In genomic region chr12:53005986-53006809, GRCh38 we compare ENCODE assay signal across 8 cellular contexts. TPM values are rescaled to one million over a fixed set of nuclear protein-coding genes. Genes with fewer than 3 reads are reported as not detected.
DNase-seq lines count a peak whose midpoint lies in the region; FAIRE-seq and TF ChIP-seq lines count a peak whose summit lies in the region.

A gene with protein sequence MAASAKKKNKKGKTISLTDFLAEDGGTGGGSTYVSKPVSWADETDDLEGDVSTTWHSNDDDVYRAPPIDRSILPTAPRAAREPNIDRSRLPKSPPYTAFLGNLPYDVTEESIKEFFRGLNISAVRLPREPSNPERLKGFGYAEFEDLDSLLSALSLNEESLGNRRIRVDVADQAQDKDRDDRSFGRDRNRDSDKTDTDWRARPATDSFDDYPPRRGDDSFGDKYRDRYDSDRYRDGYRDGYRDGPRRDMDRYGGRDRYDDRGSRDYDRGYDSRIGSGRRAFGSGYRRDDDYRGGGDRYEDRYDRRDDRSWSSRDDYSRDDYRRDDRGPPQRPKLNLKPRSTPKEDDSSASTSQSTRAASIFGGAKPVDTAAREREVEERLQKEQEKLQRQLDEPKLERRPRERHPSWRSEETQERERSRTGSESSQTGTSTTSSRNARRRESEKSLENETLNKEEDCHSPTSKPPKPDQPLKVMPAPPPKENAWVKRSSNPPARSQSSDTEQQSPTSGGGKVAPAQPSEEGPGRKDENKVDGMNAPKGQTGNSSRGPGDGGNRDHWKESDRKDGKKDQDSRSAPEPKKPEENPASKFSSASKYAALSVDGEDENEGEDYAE (plus strand): TSS chr12:53006456. CDS start chr12:53006484, 28 bp downstream.

- H3K9me3 ChIP-seq in SK-N-MC (ENCODE audit: low read depth, low read length) (no peaks in the 10 kb centered on the region), neutrophil (no peaks in the 10 kb centered on the region)

- H3K4me3 ChIP-seq in NB4 (ENCODE audit: low read depth, low read length) (peak within 1 kb of the TSS; percentile 88), SK-N-MC (peak within 1 kb of the TSS; percentile 98), neutrophil (ENCODE audit: low read depth in 1 of 2, low read length in 1 of 2) (peak within 1 kb of the TSS; percentile 99 to 100)

- H3K9me3 Mint-ChIP-seq in HFFc6, result no peaks in the 10 kb centered on the region
- H3K9me3 Mint-ChIP-seq in activated naive CD4-positive, alpha-beta T cell treated with anti-CD3 and anti-CD28 coated beads, Interleukin-2, amount 10 ng/mL, durations not matched to agents 7 days and 5 days, result no peaks in the 10 kb centered on the region

- H3K36me3 Mint-ChIP-seq in HFFc6 (ENCODE audit: low read depth), result peaks cover 32% of the 10 kb centered on the region
- H3K36me3 Mint-ChIP-seq in activated naive CD4-positive, alpha-beta T cell treated with anti-CD3 and anti-CD28 coated beads, Interleukin-2, amount 10 ng/mL, durations not matched to agents 7 days and 5 days, result peaks cover 30% of the 10 kb centered on the region

- DNase-seq in GM04503 (ENCODE audit: low read depth) (peak; percentile 94), HFFc6 (peak; percentile 99), NB4 (ENCODE audit: low read depth) (peak; percentile 100), SK-N-MC (ENCODE audit: low read depth, low spot score) (peak; percentile 97), frontal cortex (ENCODE audit: low spot score in 2 of 2) (peak; percentile 85 to 96), substantia nigra (lab: John Stamatoyannopoulos, UW) (peak; percentile 80 to 100 (median 99))
- DNase-seq in activated naive CD4-positive, alpha-beta T cell treated with anti-CD3 and anti-CD28 coated beads, Interleukin-2, amount 10 ng/mL, durations not matched to agents 7 days and 5 days, result peak; percentile 100

- TF ChIP-seq CTCF in HFFc6 (IDR thresholded peaks at IDR 0.05), result no peak
- TF ChIP-seq CTCF in NB4 (IDR thresholded peaks at IDR 0.05; ENCODE audit: low read depth, low read length), result no peak
- TF ChIP-seq CTCF in neutrophil (IDR thresholded peaks at IDR 0.05), result peak; percentile 23

- H3K27me3 ChIP-seq in neutrophil, result peaks cover 5% of the 10 kb centered on the region

- H3K27me3 Mint-ChIP-seq in HFFc6 (ENCODE audit: insufficient read depth), result peaks cover 2% of the 10 kb centered on the region; the same call in 1 of the 2 replicates
- peaks cover 21% of the 10 kb centered on the region for H3K27me3 Mint-ChIP-seq in activated naive CD4-positive, alpha-beta T cell treated with anti-CD3 and anti-CD28 coated beads, Interleukin-2, amount 10 ng/mL, durations not matched to agents 7 days and 5 days

- H3K27ac Mint-ChIP-seq in HFFc6, result peak within 1 kb of the TSS; percentile 97
- peak within 1 kb of the TSS; percentile 99 for H3K27ac Mint-ChIP-seq in activated naive CD4-positive, alpha-beta T cell treated with anti-CD3 and anti-CD28 coated beads, Interleukin-2, amount 10 ng/mL, durations not matched to agents 7 days and 5 days

- TF ChIP-seq POLR2A in NB4 (IDR thresholded peaks at IDR 0.05; ENCODE audit: extremely low read depth, insufficient read length), result peak; percentile 39

- peaks cover 46% of the 10 kb centered on the region for H3K4me1 Mint-ChIP-seq in HFFc6 (ENCODE audit: low read depth)
- peaks cover 48% of the 10 kb centered on the region for H3K4me1 Mint-ChIP-seq in activated naive CD4-positive, alpha-beta T cell treated with anti-CD3 and anti-CD28 coated beads, Interleukin-2, amount 10 ng/mL, durations not matched to agents 7 days and 5 days

- H3K4me3 Mint-ChIP-seq in HFFc6, result peak within 1 kb of the TSS; percentile 95
- peak within 1 kb of the TSS; percentile 99 for H3K4me3 Mint-ChIP-seq in activated naive CD4-positive, alpha-beta T cell treated with anti-CD3 and anti-CD28 coated beads, Interleukin-2, amount 10 ng/mL, durations not matched to agents 7 days and 5 days

- CTCF ChIA-PET in activated naive CD4-positive, alpha-beta T cell treated with anti-CD3 and anti-CD28 coated beads, Interleukin-2, amount 10 ng/mL, durations not matched to agents 7 days and 5 days (lab: Charles Lee), result interaction anchor here (0.6 to 1.2 kb wide), 6 partner anchors 25 to 121 kb away, joined by 3 to 5 read pairs (median 3); no protein-coding TSS in a partner anchor

- H3K9ac ChIP-seq in SK-N-MC (ENCODE audit: insufficient read length), result peak within 1 kb of the TSS; percentile 99

- H3K36me3 ChIP-seq in SK-N-MC (ENCODE audit: insufficient read depth, low read length) (peaks cover 39% of the 10 kb centered on the region), neutrophil (no peaks in the 10 kb centered on the region)

- no peak for FAIRE-seq in frontal cortex (lab: Jason Lieb, UNC)

- peak within 1 kb of the TSS; percentile 99 for H3K27ac ChIP-seq in SK-N-MC
- H3K27ac ChIP-seq in neutrophil, result peak within 1 kb of the TSS; percentile 96
- peak within 1 kb of the TSS; percentile 84 for H3K27ac ChIP-seq in substantia nigra (ENCODE audit: low read depth, low read length, poor library complexity, severe bottlenecking)

- H3K4me1 ChIP-seq in neutrophil (ENCODE audit: control insufficient read depth in 1 of 2, insufficient read depth in 1 of 2, low read depth in 1 of 2, low read length in 1 of 2), result peaks cover 17 to 20% of the 10 kb centered on the region in 2 experiments

RNA-seq across cellular contexts. Expression of the gene that starts here (rescaled TPM):
- total RNA-seq in HFFc6 (2021; fragmentation: NEBNext Ultra II Directional; extraction: Animal tissue kit (Norgen Biotek cat#: 25700)), result 100 to 1,000 TPM; 376 to 437 (median 392) TPM
- total RNA-seq in frontal cortex, result 1,330 TPM

Comparison
In these comparisons a context has a peak if more than half of its experiments do, and no peak if none do; other contexts are left out.
1. Peak in every context shown above with its lines: DNase-seq, H3K4me3 ChIP-seq and H3K27ac ChIP-seq.